In the genomic region with DNA sequence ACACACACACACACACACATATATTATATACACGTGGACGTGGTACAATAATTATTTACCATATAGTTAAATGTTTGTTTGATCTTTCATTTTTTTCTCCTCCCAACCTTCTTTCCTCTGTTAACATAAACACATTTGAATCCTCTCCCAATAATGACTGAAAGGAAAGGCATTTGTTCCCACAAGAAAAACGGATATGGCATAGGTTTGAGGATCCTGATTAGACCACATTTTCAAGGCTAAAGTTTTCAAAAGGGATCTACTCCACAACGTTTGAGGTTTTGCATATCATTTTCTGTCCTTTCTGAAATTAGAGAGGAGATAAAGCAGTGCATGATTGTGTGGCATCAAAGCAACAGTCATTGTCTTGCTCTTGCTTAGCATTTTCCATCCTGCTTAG, we compare ENCODE assay signal across 20 cellular contexts.
DNase-seq lines count a peak whose midpoint lies in the region; ATAC-seq and TF ChIP-seq lines count a peak whose summit lies in the region.
"Had no signal": no experiment of that assay in that cellular context is flagged by ENCODE, and none has a peak within 500 bp of the region (broad histone marks: within the 10 kb centered on the region; RNA-seq: fewer than 3 reads in every experiment).

No MANE protein-coding gene starts in this region.

- intact Hi-C loops in IMR-90 (cut with micrococcal nuclease) = no loop called here

- H2AK5ac ChIP-seq in IMR-90 (ENCODE audit: low read depth, low read length) = no peak overlapping the region

- TF ChIP-seq CTCF in IMR-90 (conservative IDR thresholded peaks at IDR 0.05; ENCODE audit: low read depth, low read length) (no peak), fibroblast of mammary gland (conservative IDR thresholded peaks at IDR 0.05; ENCODE audit: control insufficient read depth, insufficient read depth, low read depth, low read length) (no peak)

- TF ChIP-seq RAD21 in IMR-90 (IDR thresholded peaks at IDR 0.05; ENCODE audit: low read length) = no peak

- H3K9ac ChIP-seq in IMR-90 (ENCODE audit: low read depth, low read length) = no peak overlapping the region

- H3K56ac ChIP-seq in IMR-90 (ENCODE audit: extremely low read depth, insufficient read depth, low read length) = no peak overlapping the region

- H2AFZ ChIP-seq in IMR-90 (replicated peaks; ENCODE audit: low read length, poor library complexity) = no peak overlapping the region

- ATAC-seq in IMR-90 (ENCODE audit: low read depth) (peak; percentile 29; the same call in 1 of the 2 replicates), GM21576 (IDR thresholded peaks at IDR 0.05; ENCODE audit: unreplicated experiment) (no peak), SK-N-SH treated with all-trans-retinoic acid at 6 μM for 48 hours (no peak)
- ATAC-seq: GM12878 had no signal

- in situ Hi-C loops in IMR-90 (cut with MboI; ENCODE audit: low sequenced_read_pairs) = no loop called here

- dilution Hi-C loops in IMR-90 (cut with HindIII; ENCODE audit: low sequenced_read_pairs, unreplicated experiment) = no loop called here

- H4K8ac ChIP-seq in IMR-90 (ENCODE audit: low read depth in 2 of 2, low read length in 2 of 2) = no peak overlapping the region

- H3K27ac ChIP-seq in IMR-90 (ENCODE audit: insufficient read depth, low read length) = no peak overlapping the region; the same call in 1 of the 2 replicates
- H3K27ac ChIP-seq: Peyer's patch had no signal

- H3K4me1 ChIP-seq in IMR-90 (ENCODE audit: control insufficient read depth, insufficient read depth, low read length) = no peaks in the 10 kb centered on the region
- H3K4me1 ChIP-seq: BE2C, Peyer's patch had no signal

- H3K27me3 ChIP-seq in IMR-90 (ENCODE audit: control insufficient read depth, insufficient read depth, low read length) = no peaks in the 10 kb centered on the region
- H3K27me3 ChIP-seq: BE2C, Peyer's patch had no signal

- TF ChIP-seq POLR2A in IMR-90 (IDR thresholded peaks at IDR 0.05; ENCODE audit: low read depth, low read length) = no peak

- H4K91ac ChIP-seq in IMR-90 (ENCODE audit: insufficient read depth, low read depth, low read length) = no peak overlapping the region

- WGBS in IMR-90 (ENCODE audit: extremely low coverage in 2 of 2, insufficient read length in 1 of 2), 2 experiments = no CpG with 5 or more reads among the region's 4 CpGs

- H2BK120ac ChIP-seq in IMR-90 (ENCODE audit: low read depth, low read length) = no peak overlapping the region

- H4K5ac ChIP-seq in IMR-90 (ENCODE audit: low read depth, low read length) = no peak overlapping the region

- no peak overlapping the region for H3K23ac ChIP-seq in IMR-90 (ENCODE audit: low read depth, low read length)

- H3K18ac ChIP-seq in IMR-90 (ENCODE audit: low read depth, low read length) = peak overlapping the region; percentile 3; the same call in 1 of the 2 replicates

- H2AK9ac ChIP-seq in IMR-90 (replicated peaks; ENCODE audit: low read depth, low read length, poor library complexity) = no peak overlapping the region

- no peak overlapping the region for H3K14ac ChIP-seq in IMR-90 (replicated peaks; ENCODE audit: low read depth, low read length)

- H3K4me3 ChIP-seq in IMR-90 (ENCODE audit: insufficient read depth, low read depth, low read length) (no peak overlapping the region), fibroblast of mammary gland (ENCODE audit: control insufficient read depth, low read depth, low read length) (no peak overlapping the region)
- H3K4me3 ChIP-seq: GM12878, Peyer's patch had no signal

- no peaks in the 10 kb centered on the region for H3K36me3 ChIP-seq in IMR-90 (ENCODE audit: control insufficient read depth, insufficient read depth, low read length)
- H3K36me3 ChIP-seq: BE2C, Peyer's patch had no signal

- peak overlapping the region; percentile 26 for H2BK5ac ChIP-seq in IMR-90 (ENCODE audit: low read depth, low read length, poor library complexity, severe bottlenecking)

- no peak overlapping the region for H2BK20ac ChIP-seq in IMR-90 (ENCODE audit: low read depth, low read length)

- POLR2A ChIA-PET in IMR-90 (lab: Charles Lee; ENCODE audit: unreplicated experiment) = no interaction called here

- no peak overlapping the region for H3K4ac ChIP-seq in IMR-90 (ENCODE audit: low read depth, low read length)

- no peaks in the 10 kb centered on the region for H3K9me3 ChIP-seq in IMR-90 (ENCODE audit: control insufficient read depth, insufficient read depth, low read length)
- H3K9me3 ChIP-seq: BE2C, Peyer's patch had no signal

- peak overlapping the region; percentile 62; the same call in 1 of the 2 replicates for H3K4me2 ChIP-seq in IMR-90 (ENCODE audit: low read depth, low read length)

- H3K9me1 ChIP-seq in IMR-90 (ENCODE audit: insufficient read depth, low read length) = no peaks in the 10 kb centered on the region; the same call in 1 of the 2 replicates

- CTCF ChIA-PET in IMR-90 (lab: Yijun Ruan, JAX) = no interaction called here

- H4K20me1 ChIP-seq in IMR-90 (ENCODE audit: insufficient read depth, low read length) = no peaks in the 10 kb centered on the region

- H3K79me1 ChIP-seq in IMR-90 (ENCODE audit: low read depth in 1 of 2, low read length in 2 of 2) = no peaks in the 10 kb centered on the region

- no peak overlapping the region for H2BK15ac ChIP-seq in IMR-90 (ENCODE audit: low read depth, low read length)

- DNase-seq in EL (peak; percentile 8), IMR-90 (peak; percentile 54), astrocyte of the hippocampus (ENCODE audit: low read depth, low spot score) (peak; percentile 0), fibroblast of mammary gland (ENCODE audit: low read depth) (peak; percentile 17), superior temporal gyrus (ENCODE audit: extremely low spot score) (no peak), NCI-H187 (lab: John Stamatoyannopoulos, UW) (no peak)
- DNase-seq: BE2C, GOT3, Kasumi-1, MM.1S, NCI-H1092, NCI-H1436, NCI-H2029 treated with DMSO at 0.1 percent for 48 hours, NCI-H226, NCI-H510A treated with DMSO at 0.1 percent for 48 hours, NCI-H82, Peyer's patch had no signal

- no TSS peak for BruUV-seq in IMR-90 (replicated peaks; lab: Mats Ljungman, UMichigan)

TF ChIP-seq in IMR-90, 13 proteins besides CTCF, POLR2A, EP300 and RAD21 (continues in another document):
- no peak for TF ChIP-seq RCOR1 (IDR thresholded peaks at IDR 0.05; ENCODE audit: insufficient replicate concordance, low read length)
- no peak for TF ChIP-seq RFX5 (IDR thresholded peaks at IDR 0.05; ENCODE audit: low read depth, low read length)
- TF ChIP-seq CEBPB (IDR thresholded peaks at IDR 0.05; ENCODE audit: low read depth, low read length) = no peak
- TF ChIP-seq CHD1 (IDR thresholded peaks at IDR 0.05; ENCODE audit: low read depth, low read length) = no peak
- TF ChIP-seq, protein P1, sequence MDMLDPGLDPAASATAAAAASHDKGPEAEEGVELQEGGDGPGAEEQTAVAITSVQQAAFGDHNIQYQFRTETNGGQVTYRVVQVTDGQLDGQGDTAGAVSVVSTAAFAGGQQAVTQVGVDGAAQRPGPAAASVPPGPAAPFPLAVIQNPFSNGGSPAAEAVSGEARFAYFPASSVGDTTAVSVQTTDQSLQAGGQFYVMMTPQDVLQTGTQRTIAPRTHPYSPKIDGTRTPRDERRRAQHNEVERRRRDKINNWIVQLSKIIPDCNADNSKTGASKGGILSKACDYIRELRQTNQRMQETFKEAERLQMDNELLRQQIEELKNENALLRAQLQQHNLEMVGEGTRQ (IDR thresholded peaks at IDR 0.05; ENCODE audit: low read depth, low read length) = no peak
- no peak for TF ChIP-seq MXI1 (IDR thresholded peaks at IDR 0.05; ENCODE audit: borderline replicate concordance, low read depth, low read length)
- TF ChIP-seq FOS (IDR thresholded peaks at IDR 0.05; ENCODE audit: low read depth, low read length) = no peak
- TF ChIP-seq, protein P2, sequence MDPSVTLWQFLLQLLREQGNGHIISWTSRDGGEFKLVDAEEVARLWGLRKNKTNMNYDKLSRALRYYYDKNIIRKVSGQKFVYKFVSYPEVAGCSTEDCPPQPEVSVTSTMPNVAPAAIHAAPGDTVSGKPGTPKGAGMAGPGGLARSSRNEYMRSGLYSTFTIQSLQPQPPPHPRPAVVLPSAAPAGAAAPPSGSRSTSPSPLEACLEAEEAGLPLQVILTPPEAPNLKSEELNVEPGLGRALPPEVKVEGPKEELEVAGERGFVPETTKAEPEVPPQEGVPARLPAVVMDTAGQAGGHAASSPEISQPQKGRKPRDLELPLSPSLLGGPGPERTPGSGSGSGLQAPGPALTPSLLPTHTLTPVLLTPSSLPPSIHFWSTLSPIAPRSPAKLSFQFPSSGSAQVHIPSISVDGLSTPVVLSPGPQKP (IDR thresholded peaks at IDR 0.05; ENCODE audit: borderline replicate concordance, low read depth, low read length) = no peak
- TF ChIP-seq MAZ (IDR thresholded peaks at IDR 0.05; ENCODE audit: borderline replicate concordance, low read depth, low read length) = no peak

TF ChIP-seq in SK-N-SH treated with all-trans-retinoic acid at 6 μM for 48 hours, 23 proteins besides CTCF, POLR2A, EP300 and RAD21:
- TF ChIP-seq ARNTL (CRISPR knock-in tag; IDR thresholded peaks at IDR 0.05; ENCODE audit: borderline replicate concordance, low read depth) (no peak), ISL1 (CRISPR knock-in tag; IDR thresholded peaks at IDR 0.05) (no peak), SNAI2 (CRISPR knock-in tag; IDR thresholded peaks at IDR 0.05) (no peak)
- TF ChIP-seq, protein P3, sequence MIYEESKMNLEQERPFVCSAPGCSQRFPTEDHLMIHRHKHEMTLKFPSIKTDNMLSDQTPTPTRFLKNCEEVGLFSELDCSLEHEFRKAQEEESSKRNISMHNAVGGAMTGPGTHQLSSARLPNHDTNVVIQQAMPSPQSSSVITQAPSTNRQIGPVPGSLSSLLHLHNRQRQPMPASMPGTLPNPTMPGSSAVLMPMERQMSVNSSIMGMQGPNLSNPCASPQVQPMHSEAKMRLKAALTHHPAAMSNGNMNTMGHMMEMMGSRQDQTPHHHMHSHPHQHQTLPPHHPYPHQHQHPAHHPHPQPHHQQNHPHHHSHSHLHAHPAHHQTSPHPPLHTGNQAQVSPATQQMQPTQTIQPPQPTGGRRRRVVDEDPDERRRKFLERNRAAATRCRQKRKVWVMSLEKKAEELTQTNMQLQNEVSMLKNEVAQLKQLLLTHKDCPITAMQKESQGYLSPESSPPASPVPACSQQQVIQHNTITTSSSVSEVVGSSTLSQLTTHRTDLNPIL (CRISPR knock-in tag; IDR thresholded peaks at IDR 0.05; ENCODE audit: low read depth) = no peak
- TF ChIP-seq, protein P4, sequence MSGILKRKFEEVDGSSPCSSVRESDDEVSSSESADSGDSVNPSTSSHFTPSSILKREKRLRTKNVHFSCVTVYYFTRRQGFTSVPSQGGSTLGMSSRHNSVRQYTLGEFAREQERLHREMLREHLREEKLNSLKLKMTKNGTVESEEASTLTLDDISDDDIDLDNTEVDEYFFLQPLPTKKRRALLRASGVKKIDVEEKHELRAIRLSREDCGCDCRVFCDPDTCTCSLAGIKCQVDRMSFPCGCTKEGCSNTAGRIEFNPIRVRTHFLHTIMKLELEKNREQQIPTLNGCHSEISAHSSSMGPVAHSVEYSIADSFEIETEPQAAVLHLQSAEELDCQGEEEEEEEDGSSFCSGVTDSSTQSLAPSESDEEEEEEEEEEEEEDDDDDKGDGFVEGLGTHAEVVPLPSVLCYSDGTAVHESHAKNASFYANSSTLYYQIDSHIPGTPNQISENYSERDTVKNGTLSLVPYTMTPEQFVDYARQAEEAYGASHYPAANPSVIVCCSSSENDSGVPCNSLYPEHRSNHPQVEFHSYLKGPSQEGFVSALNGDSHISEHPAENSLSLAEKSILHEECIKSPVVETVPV (CRISPR knock-in tag; IDR thresholded peaks at IDR 0.05) = no peak
TF ChIP-seq in SK-N-SH treated with all-trans-retinoic acid at 6 μM for 48 hours: peak in this region for 0.

Comparison
In these comparisons a context has a peak if more than half of its experiments do, and no peak if none do; other contexts are left out.
1. DNase-seq: peak in EL (single experiment), IMR-90 (single experiment), astrocyte of the hippocampus (single experiment) and fibroblast of mammary gland (single experiment); none in superior temporal gyrus (single experiment) and NCI-H187 (0 of 2).